ENCODE assay signal across 8 cellular contexts in the genomic region with DNA sequence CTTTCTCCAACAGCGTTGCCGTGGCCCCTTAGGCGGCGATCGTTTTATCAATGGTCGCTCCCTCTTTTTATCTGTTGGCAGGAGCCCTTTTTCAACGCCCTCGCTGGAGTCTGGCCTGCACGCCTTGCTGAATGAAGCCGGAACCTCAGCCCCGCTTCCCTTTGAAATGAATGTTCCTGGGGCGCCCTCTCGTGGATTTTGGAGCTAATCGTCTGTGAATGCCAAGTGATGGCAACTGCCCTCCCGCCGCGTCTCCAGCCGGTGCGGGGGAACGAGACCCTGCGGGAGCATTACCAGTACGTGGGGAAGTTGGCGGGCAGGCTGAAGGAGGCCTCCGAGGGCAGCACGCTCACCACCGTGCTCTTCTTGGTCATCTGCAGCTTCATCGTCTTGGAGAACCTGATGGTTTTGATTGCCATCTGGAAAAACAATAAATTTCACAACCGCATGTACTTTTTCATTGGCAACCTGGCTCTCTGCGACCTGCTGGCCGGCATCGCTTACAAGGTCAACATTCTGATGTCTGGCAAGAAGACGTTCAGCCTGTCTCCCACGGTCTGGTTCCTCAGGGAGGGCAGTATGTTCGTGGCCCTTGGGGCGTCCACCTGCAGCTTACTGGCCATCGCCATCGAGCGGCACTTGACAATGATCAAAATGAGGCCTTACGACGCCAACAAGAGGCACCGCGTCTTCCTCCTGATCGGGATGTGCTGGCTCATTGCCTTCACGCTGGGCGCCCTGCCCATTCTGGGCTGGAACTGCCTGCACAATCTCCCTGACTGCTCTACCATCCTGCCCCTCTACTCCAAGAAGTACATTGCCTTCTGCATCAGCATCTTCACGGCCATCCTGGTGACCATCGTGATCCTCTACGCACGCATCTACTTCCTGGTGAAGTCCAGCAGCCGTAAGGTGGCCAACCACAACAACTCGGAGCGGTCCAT. TPM values are rescaled to one million over a fixed set of nuclear protein-coding genes. Genes with fewer than 3 reads are reported as not detected.
A peak's percentile ranks its signal among the peaks of the same experiment; 100 is the strongest.
DNase-seq lines count a peak whose midpoint lies in the region; ATAC-seq, FAIRE-seq and TF ChIP-seq lines count a peak whose summit lies in the region.

No MANE protein-coding gene starts in this region.

- DNase-seq in Calu3 (peak; percentile 81), HEK293T (ENCODE audit: extremely low spot score) (peak; percentile 77), NCI-H2107 treated with DMSO at 0.1 percent for 48 hours (lab: John Stamatoyannopoulos, UW; ENCODE audit: unreplicated experiment) (peak; percentile 25), kidney (peak; percentile 93)
- peak; percentile 29 to 69 (median 38) for DNase-seq in activated CD4-positive, CD25-positive, alpha-beta regulatory T cell (lab: John Stamatoyannopoulos, UW)
- DNase-seq in central memory CD4-positive, alpha-beta T cell, result peak; percentile 36
- DNase-seq in stimulated activated CD4-positive, alpha-beta T cell treated with anti-CD3 and anti-CD28 coated beads, Interleukin-1b, Interleukin-23, amount 100 ng/mL, for 4 hours (ENCODE audit: low read depth in 2 of 2), result peak; percentile 60 to 77

- no peaks in the 10 kb centered on the region for H3K4me1 Mint-ChIP-seq in Calu3 (ENCODE audit: low read depth, unreplicated experiment)

- peaks cover 0 to 10% of the 10 kb centered on the region in 2 donors for H3K4me1 ChIP-seq in kidney (ENCODE audit: control insufficient read depth in 1 of 2, insufficient read depth in 1 of 2, low read depth in 1 of 2, low read length in 2 of 2)

- no peak for ATAC-seq in HG02763 (IDR thresholded peaks at IDR 0.05; ENCODE audit: unreplicated experiment)

- CTCF ChIA-PET in Calu3 (lab: Charles Lee) (interaction anchor here (0.6 to 1.5 kb wide), 6 partner anchors 20 to 467 kb away, joined by 3 to 11 read pairs (median 4); no protein-coding TSS in a partner anchor), HEK293T (lab: Yijun Ruan, JAX) (no interaction called here)

- peak overlapping the region in 1 of 2 donors; percentile 3 for H3K27ac ChIP-seq in kidney (ENCODE audit: low read depth in 2 of 2, low read length in 2 of 2)

- peak; percentile 57 for TF ChIP-seq CTCF in Calu3 (IDR thresholded peaks at IDR 0.05; ENCODE audit: unreplicated experiment)
- peak; percentile 81 for TF ChIP-seq CTCF in kidney (IDR thresholded peaks at IDR 0.05; ENCODE audit: borderline replicate concordance, extremely low read depth, insufficient read depth)

- no peaks in the 10 kb centered on the region for H3K27me3 Mint-ChIP-seq in Calu3 (ENCODE audit: unreplicated experiment)

- peak; percentile 52 for FAIRE-seq in kidney (lab: Jason Lieb, UNC)

- H3K9me3 ChIP-seq in kidney (ENCODE audit: control insufficient read depth in 1 of 2, low read length in 2 of 2), result no peaks in the 10 kb centered on the region

- H3K9me3 Mint-ChIP-seq in Calu3 (ENCODE audit: low read depth, unreplicated experiment), result no peaks in the 10 kb centered on the region

- peak overlapping the region; percentile 46 for H3K4me3 Mint-ChIP-seq in Calu3 (ENCODE audit: low read depth, unreplicated experiment)

- no peak overlapping the region for H3K27ac Mint-ChIP-seq in Calu3 (ENCODE audit: unreplicated experiment)

- no peak overlapping the region for H3K4me3 ChIP-seq in kidney (ENCODE audit: low read length in 2 of 2)

- H3K36me3 Mint-ChIP-seq in Calu3 (ENCODE audit: insufficient read depth, unreplicated experiment), result no peaks in the 10 kb centered on the region

- H3K36me3 ChIP-seq in kidney (ENCODE audit: control insufficient read depth in 1 of 2, insufficient read depth in 2 of 2, low read length in 2 of 2), result peaks cover 0 to 5% of the 10 kb centered on the region in 2 donors

- intact Hi-C loops in Calu3 (cut with micrococcal nuclease; ENCODE audit: unreplicated experiment) (loop anchor here (2.0 to 5.0 kb wide), 2 partner anchors 276 to 278 kb away; no protein-coding TSS in a partner anchor), kidney (cut with DNase I) (loop anchor here (5.0 kb wide), 1 partner anchor 409 kb away; no protein-coding TSS in a partner anchor)

- POLR2A ChIA-PET in HEK293T (lab: Yijun Ruan, JAX), result no interaction called here

- H3K9ac ChIP-seq in kidney (ENCODE audit: low read length in 2 of 2), result no peak overlapping the region

- BruUV-seq in Calu3 (replicated peaks; lab: Mats Ljungman, UMichigan), result no TSS peak

TF ChIP-seq in HEK293T, 16 proteins besides CTCF, POLR2A, EP300 and RAD21:
- TF ChIP-seq SP1 (IDR thresholded peaks at IDR 0.05) (no peak), PKNOX1 (IDR thresholded peaks at IDR 0.05) (no peak), TARDBP (IDR thresholded peaks at IDR 0.05) (no peak)
TF ChIP-seq in HEK293T: peak in this region for 0.

RNA-seq across cellular contexts. Expression of gene S1PR3, which starts 10.0 kb away (rescaled TPM):
- total RNA-seq in Calu3 (2022) (0.66 and 0.76 TPM in 2 replicates), kidney (36.4 TPM)
- 12.4 TPM for polyA plus RNA-seq in kidney (ENCODE audit: insufficient read depth, low read depth, low replicate concordance)

Comparison
In these comparisons a context has a peak if more than half of its experiments do, and no peak if none do; other contexts are left out.
1. DNase-seq: peak in every context shown above with its lines; median percentile 93 in kidney; 81 in Calu3; 77 in HEK293T; 68 in stimulated activated CD4-positive, alpha-beta T cell treated with anti-CD3 and anti-CD28 coated beads, Interleukin-1b, Interleukin-23, amount 100 ng/mL, for 4 hours; 38 in activated CD4-positive, CD25-positive, alpha-beta regulatory T cell; 36 in central memory CD4-positive, alpha-beta T cell; 25 in NCI-H2107 treated with DMSO at 0.1 percent for 48 hours.
2. RNA of gene S1PR3, which starts 10.0 kb away (total RNA-seq): 36.4 TPM in kidney (single experiment); 0.66 to 0.76 TPM in Calu3; every median in the first group is over 10 times any median in the second.